19 cellular contexts compared by ENCODE assay signal in genomic region chr3:189683576-189684255, GRCh38. TPM values are rescaled to one million over a fixed set of nuclear protein-coding genes. Genes with fewer than 3 reads are reported as not detected.
"Had no signal": no experiment of that assay in that cellular context is flagged by ENCODE, and none has a peak within 500 bp of the region (broad histone marks: within the 10 kb centered on the region; RNA-seq: fewer than 3 reads in every experiment).

No MANE protein-coding gene starts in this region.

- H3K9me3 ChIP-seq: breast epithelium, pancreas, testis had no signal

- H3K27ac ChIP-seq: breast epithelium, dorsolateral prefrontal cortex, pancreas, testis had no signal

- H3K36me3 Mint-ChIP-seq: activated naive CD8-positive, alpha-beta T cell treated with anti-CD3 and anti-CD28 coated beads for 36 hours; mesothelial cell of epicardium had no signal

- H3K4me3 ChIP-seq: breast epithelium, dorsolateral prefrontal cortex, pancreas, testis had no signal

- H3K27me3 Mint-ChIP-seq: activated naive CD8-positive, alpha-beta T cell treated with anti-CD3 and anti-CD28 coated beads for 36 hours; stimulated activated naive CD8-positive, alpha-beta T cell treated with anti-CD3 and anti-CD28 coated beads, Interleukin-15, amount 100 ng/mL, for 72 hours had no signal

- H3K4me3 Mint-ChIP-seq: activated naive CD8-positive, alpha-beta T cell treated with anti-CD3 and anti-CD28 coated beads for 36 hours; mesothelial cell of epicardium; stimulated activated naive CD8-positive, alpha-beta T cell treated with anti-CD3 and anti-CD28 coated beads, Interleukin-15, amount 100 ng/mL, for 72 hours had no signal

- FAIRE-seq: endometrium, pancreas had no signal

- H3K27me3 ChIP-seq: breast epithelium, pancreas, testis had no signal

- H3K36me3 ChIP-seq: breast epithelium, pancreas had no signal

- H3K4me1 ChIP-seq: breast epithelium, pancreas, testis had no signal

- DNase-seq: activated CD4-positive, alpha-beta T cell treated with anti-CD3 and anti-CD28 coated beads for 1 hour; activated gamma-delta T cell treated with Interleukin-2 at 50 U/mL for 16 hours; activated naive CD8-positive, alpha-beta T cell treated with anti-CD3 and anti-CD28 coated beads for 36 hours; activated T-cell treated with anti-CD3 and anti-CD28 coated beads for 4 hours; anterior cingulate cortex; dorsolateral prefrontal cortex; hypothalamus; kidney glomerular epithelial cell; pancreas; stimulated activated CD4-positive, alpha-beta T cell treated with anti-CD3 and anti-CD28 coated beads, Interleukin-15, amount 100 ng/mL, for 24 hours; stimulated activated CD4-positive, alpha-beta T cell treated with anti-CD3 and anti-CD28 coated beads, Interleukin-4, amount 100 ng/mL, for 24 hours; stimulated activated naive CD8-positive, alpha-beta T cell treated with anti-CD3 and anti-CD28 coated beads, Interleukin-15, amount 100 ng/mL, for 72 hours; T1000; testis had no signal

- H3K27ac Mint-ChIP-seq: activated naive CD8-positive, alpha-beta T cell treated with anti-CD3 and anti-CD28 coated beads for 36 hours; mesothelial cell of epicardium; stimulated activated naive CD8-positive, alpha-beta T cell treated with anti-CD3 and anti-CD28 coated beads, Interleukin-15, amount 100 ng/mL, for 72 hours had no signal

- ATAC-seq: esophagus mucosa; pancreas; stimulated activated naive CD8-positive, alpha-beta T cell treated with anti-CD3 and anti-CD28 coated beads, Interleukin-15, amount 100 ng/mL, for 72 hours had no signal

RNA-seq across cellular contexts. Expression of gene TP63, which starts 52.5 kb away (rescaled TPM):
- total RNA-seq: activated naive CD8-positive, alpha-beta T cell treated with anti-CD3 and anti-CD28 coated beads for 36 hours; chondrocyte had no signal
